In the genomic region with DNA sequence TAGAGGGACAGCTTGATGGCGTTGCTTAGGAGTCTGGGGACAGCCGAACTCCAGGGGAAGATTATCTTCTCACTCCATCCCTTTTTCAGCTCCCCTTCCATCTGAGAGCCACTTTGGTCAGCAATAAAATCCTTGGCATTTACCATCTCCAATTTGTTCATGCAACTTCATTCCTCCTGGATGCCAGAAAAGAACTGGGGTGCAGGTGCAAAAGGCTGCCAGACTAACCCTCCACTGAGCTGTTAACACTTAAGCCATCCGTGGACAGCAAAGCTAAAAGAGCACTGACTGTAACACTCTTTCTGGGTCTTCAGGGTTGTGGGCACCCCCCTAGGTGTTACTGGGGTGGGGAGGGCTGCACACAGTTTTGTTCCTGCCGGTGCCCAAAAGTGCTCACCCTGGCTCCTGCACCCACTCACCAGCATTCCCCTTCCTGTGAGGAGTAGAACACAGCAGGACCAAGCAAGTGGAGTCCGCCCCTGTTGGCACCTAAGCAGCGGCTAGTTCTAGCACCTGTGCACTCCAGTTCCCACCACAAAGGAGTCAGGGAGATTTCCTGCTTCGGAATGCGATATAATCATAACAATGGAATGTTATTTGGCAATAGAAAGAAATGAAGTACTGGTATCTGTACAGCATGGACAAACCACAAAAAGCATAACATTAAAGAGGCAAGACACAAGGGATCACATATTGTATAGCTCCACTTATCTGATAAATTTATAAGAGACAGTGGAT, we compare ENCODE assay signal across 1 cellular context.
TF ChIP-seq lines count a peak whose summit lies in the region.

No MANE protein-coding gene starts in this region.

TF ChIP-seq in IMR-90, 13 proteins besides CTCF, POLR2A, EP300 and RAD21 (continued from another document):
- TF ChIP-seq, protein P1, sequence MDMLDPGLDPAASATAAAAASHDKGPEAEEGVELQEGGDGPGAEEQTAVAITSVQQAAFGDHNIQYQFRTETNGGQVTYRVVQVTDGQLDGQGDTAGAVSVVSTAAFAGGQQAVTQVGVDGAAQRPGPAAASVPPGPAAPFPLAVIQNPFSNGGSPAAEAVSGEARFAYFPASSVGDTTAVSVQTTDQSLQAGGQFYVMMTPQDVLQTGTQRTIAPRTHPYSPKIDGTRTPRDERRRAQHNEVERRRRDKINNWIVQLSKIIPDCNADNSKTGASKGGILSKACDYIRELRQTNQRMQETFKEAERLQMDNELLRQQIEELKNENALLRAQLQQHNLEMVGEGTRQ (IDR thresholded peaks at IDR 0.05; ENCODE audit: low read depth, low read length) = no peak
- TF ChIP-seq CEBPB (IDR thresholded peaks at IDR 0.05; ENCODE audit: low read depth, low read length) = 0 out of 2 replicates have a peak, but pooled peaks have one; percentile 42
